ENCODE assay signal across 1 cellular context in the genomic region with DNA sequence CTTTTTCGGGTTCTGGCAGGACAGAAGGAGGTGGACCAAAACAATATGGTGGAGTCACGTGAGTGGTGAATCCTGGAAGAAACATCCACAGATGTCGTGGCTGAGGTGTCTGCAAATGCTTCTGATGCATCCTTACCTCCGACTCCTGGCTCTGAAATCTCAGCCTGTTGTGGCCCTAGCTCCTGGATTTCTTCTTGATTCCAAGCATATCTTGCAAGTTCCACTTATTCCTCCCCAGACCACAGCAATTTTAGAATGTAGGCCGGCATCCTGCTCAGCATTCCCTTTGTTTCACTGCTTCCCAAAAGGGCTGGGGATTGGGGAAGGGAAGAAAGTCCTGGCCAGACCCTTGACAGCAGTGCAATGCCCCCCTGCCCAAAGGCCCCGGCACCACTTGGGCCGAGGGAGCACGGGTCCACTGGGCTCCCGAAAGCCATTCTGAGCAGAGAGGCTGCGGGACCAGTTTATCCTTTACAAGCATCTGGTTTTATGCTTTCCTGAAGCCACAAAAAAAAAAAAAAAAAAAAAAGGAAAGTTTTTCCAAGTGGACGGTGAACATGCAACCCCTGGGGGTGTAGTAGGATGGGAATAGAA.
TF ChIP-seq lines count a peak whose summit lies in the region.

No MANE protein-coding gene starts in this region.

TF ChIP-seq in A549, 52 proteins besides CTCF, POLR2A, EP300 and RAD21:
- TF ChIP-seq KDM5A (IDR thresholded peaks at IDR 0.05) (no peak), POLR2AphosphoS2 (conservative IDR thresholded peaks at IDR 0.05; ENCODE audit: low read length) (no peak), RARB (CRISPR knock-in tag; IDR thresholded peaks at IDR 0.05) (no peak), FOSL2 (IDR thresholded peaks at IDR 0.05) (no peak), FOSL2 (CRISPR knock-in tag; IDR thresholded peaks at IDR 0.05) (no peak), GATA3 (IDR thresholded peaks at IDR 0.05; ENCODE audit: borderline replicate concordance) (no peak), SREBF2 (IDR thresholded peaks at IDR 0.05) (no peak), EHF (CRISPR knock-in tag; IDR thresholded peaks at IDR 0.05) (no peak), HEYL (CRISPR knock-in tag; IDR thresholded peaks at IDR 0.05) (no peak), FOSB (CRISPR knock-in tag; IDR thresholded peaks at IDR 0.05) (no peak)
- TF ChIP-seq, protein P1, sequence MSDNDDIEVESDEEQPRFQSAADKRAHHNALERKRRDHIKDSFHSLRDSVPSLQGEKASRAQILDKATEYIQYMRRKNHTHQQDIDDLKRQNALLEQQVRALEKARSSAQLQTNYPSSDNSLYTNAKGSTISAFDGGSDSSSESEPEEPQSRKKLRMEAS (IDR thresholded peaks at IDR 0.05) = no peak
- TF ChIP-seq, protein P2, sequence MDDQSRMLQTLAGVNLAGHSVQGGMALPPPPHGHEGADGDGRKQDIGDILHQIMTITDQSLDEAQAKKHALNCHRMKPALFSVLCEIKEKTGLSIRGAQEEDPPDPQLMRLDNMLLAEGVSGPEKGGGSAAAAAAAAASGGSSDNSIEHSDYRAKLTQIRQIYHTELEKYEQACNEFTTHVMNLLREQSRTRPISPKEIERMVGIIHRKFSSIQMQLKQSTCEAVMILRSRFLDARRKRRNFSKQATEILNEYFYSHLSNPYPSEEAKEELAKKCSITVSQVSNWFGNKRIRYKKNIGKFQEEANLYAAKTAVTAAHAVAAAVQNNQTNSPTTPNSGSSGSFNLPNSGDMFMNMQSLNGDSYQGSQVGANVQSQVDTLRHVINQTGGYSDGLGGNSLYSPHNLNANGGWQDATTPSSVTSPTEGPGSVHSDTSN (IDR thresholded peaks at IDR 0.05) = no peak
- TF ChIP-seq, protein P3, sequence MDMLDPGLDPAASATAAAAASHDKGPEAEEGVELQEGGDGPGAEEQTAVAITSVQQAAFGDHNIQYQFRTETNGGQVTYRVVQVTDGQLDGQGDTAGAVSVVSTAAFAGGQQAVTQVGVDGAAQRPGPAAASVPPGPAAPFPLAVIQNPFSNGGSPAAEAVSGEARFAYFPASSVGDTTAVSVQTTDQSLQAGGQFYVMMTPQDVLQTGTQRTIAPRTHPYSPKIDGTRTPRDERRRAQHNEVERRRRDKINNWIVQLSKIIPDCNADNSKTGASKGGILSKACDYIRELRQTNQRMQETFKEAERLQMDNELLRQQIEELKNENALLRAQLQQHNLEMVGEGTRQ (IDR thresholded peaks at IDR 0.05) = no peak
